13 cellular contexts compared by ENCODE assay signal in the genomic region with DNA sequence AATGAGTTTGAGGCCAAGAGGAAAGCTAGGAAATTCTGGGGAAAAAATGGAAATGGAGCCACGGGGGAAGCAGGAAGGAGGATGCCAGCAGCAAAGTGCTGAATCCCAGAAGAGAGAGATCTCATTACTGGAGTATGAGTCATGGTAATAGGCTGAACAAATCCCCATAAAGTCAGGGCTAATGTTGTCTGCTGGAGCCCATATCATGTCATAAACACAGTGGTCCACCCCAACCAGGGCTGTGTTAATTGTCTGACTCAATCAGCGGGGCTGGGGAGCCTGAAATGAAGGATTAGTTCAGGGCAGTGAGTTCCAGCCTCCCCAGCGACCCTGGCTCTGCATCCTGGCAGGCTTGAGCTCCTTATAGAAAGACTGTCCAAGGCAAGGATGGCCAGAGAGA.
DNase-seq lines count a peak whose midpoint lies in the region; ATAC-seq, FAIRE-seq and TF ChIP-seq lines count a peak whose summit lies in the region.
"Had no signal": no experiment of that assay in that cellular context is flagged by ENCODE, and none has a peak within 500 bp of the region (broad histone marks: within the 10 kb centered on the region; RNA-seq: fewer than 3 reads in every experiment).

No MANE protein-coding gene starts in this region.

- DNase-seq in COLO829 (ENCODE audit: low spot score) (peak; percentile 30), M059J (ENCODE audit: low read depth) (peak; percentile 91), cardiac fibroblast (ENCODE audit: low read depth in 2 of 2) (peak; percentile 24 to 68), myocyte (ENCODE audit: low read depth) (peak; percentile 45), omental fat pad (ENCODE audit: low spot score) (no peak), NCI-H1092 treated with DMSO at 0.1 percent for 48 hours (lab: John Stamatoyannopoulos, UW) (no peak), hypothalamus (lab: John Stamatoyannopoulos, UW) (no peak), GM12892 (ENCODE audit: insufficient read length) (no peak)
- DNase-seq: activated CD4-positive, alpha-beta T cell treated with anti-CD3 and anti-CD28 coated beads for 4 hours; activated naive CD8-positive, alpha-beta T cell treated with anti-CD3 and anti-CD28 coated beads, Interleukin-2, amount 10 ng/mL, durations not matched to agents 7 days and 5 days; effector memory CD8-positive, alpha-beta T cell; NCI-H2081; uterus had no signal

- TF ChIP-seq CTCF in cardiac fibroblast (IDR thresholded peaks at IDR 0.05; ENCODE audit: low read depth, low read length) (no peak), omental fat pad (IDR thresholded peaks at IDR 0.05) (no peak)

- FAIRE-seq in GM12892 (lab: Jason Lieb, UNC), result no peak

- no peak for TF ChIP-seq POLR2A in GM12892 (IDR thresholded peaks at IDR 0.05; ENCODE audit: low read depth, low read length)

- H3K4me3 ChIP-seq in cardiac fibroblast (replicated peaks in 1 of 2; ENCODE audit: low read depth in 2 of 2, low read length in 2 of 2), result no peak overlapping the region
- H3K4me3 ChIP-seq: uterus had no signal

- ATAC-seq in omental fat pad (ENCODE audit: low FRiP score), result no peak
- ATAC-seq: effector memory CD8-positive, alpha-beta T cell had no signal

Comparison
In these comparisons a context has a peak if more than half of its experiments do, and no peak if none do; other contexts are left out.
1. DNase-seq: peak in COLO829 (single experiment), M059J (single experiment), cardiac fibroblast (2 of 2) and myocyte (single experiment); none in omental fat pad (single experiment), NCI-H1092 treated with DMSO at 0.1 percent for 48 hours (single experiment), hypothalamus (0 of 51) and GM12892 (single experiment).